In genomic region chr20:1118336-1119127, GRCh38 we compare ENCODE assay signal across 1 cellular context.
TF ChIP-seq lines count a peak whose summit lies in the region.

PSMF1 (plus strand) TSS chr20:1118602; CDS start chr20:1118774, 172 bp downstream.

TF ChIP-seq in HepG2, 621 proteins besides CTCF, POLR2A, EP300 and RAD21 (continued from another document and continues in another):
- peak; percentile 89 for TF ChIP-seq RERE (CRISPR knock-in tag; IDR thresholded peaks at IDR 0.05; ENCODE audit: low read depth)
- peak; percentile 91 for TF ChIP-seq GFI1 (CRISPR knock-in tag; IDR thresholded peaks at IDR 0.05; ENCODE audit: borderline replicate concordance)
- no peak; the same call in 1 of the 2 replicates for TF ChIP-seq ARHGAP35 (CRISPR knock-in tag; IDR thresholded peaks at IDR 0.05; ENCODE audit: borderline replicate concordance)
- peak; percentile 70 for TF ChIP-seq CREB3 (CRISPR knock-in tag; IDR thresholded peaks at IDR 0.05)
- peak; percentile 100 for TF ChIP-seq XRCC5 (optimal IDR thresholded peaks at IDR 0.05; ENCODE audit: low read length)
- peak; percentile 59 for TF ChIP-seq IKZF4 (CRISPR knock-in tag; IDR thresholded peaks at IDR 0.05; ENCODE audit: borderline replicate concordance, low read depth, not compliant biosample characterization)
- TF ChIP-seq ZNF772 (CRISPR knock-in tag; IDR thresholded peaks at IDR 0.05) = peak; percentile 100
- TF ChIP-seq ZNF362 (CRISPR knock-in tag; IDR thresholded peaks at IDR 0.05; ENCODE audit: borderline replicate concordance) = peak; percentile 88
- peak; percentile 100 for TF ChIP-seq KAT8 (CRISPR knock-in tag; IDR thresholded peaks at IDR 0.05)
- TF ChIP-seq ZFP36L1 (CRISPR knock-in tag; IDR thresholded peaks at IDR 0.05) = 0 out of 2 replicates have a peak, but pooled peaks have one; percentile 28
- no peak for TF ChIP-seq ZNF496 (CRISPR knock-in tag; IDR thresholded peaks at IDR 0.05; ENCODE audit: insufficient replicate concordance)
- peak; percentile 95 for TF ChIP-seq ZNF317 (CRISPR knock-in tag; IDR thresholded peaks at IDR 0.05)
- peak; percentile 96 for TF ChIP-seq BRCA1 (CRISPR knock-in tag; IDR thresholded peaks at IDR 0.05)
- peak; percentile 100 for TF ChIP-seq RBM39 (IDR thresholded peaks at IDR 0.05; ENCODE audit: low read depth, low read length, poor library complexity, severe bottlenecking)
- peak; percentile 97 for TF ChIP-seq MAZ (IDR thresholded peaks at IDR 0.05; ENCODE audit: borderline replicate concordance, low read depth, low read length)
- TF ChIP-seq MAZ (CRISPR knock-in tag; IDR thresholded peaks at IDR 0.05; ENCODE audit: low read depth) = peak; percentile 99
- peak; percentile 89 for TF ChIP-seq PBX3 (CRISPR knock-in tag; IDR thresholded peaks at IDR 0.05; ENCODE audit: borderline replicate concordance)
- TF ChIP-seq SRF (IDR thresholded peaks at IDR 0.05; ENCODE audit: low read depth, low read length) = peak; percentile 81
- peak; percentile 99 for TF ChIP-seq ZNF614 (CRISPR knock-in tag; IDR thresholded peaks at IDR 0.05; ENCODE audit: borderline replicate concordance)
- peak; percentile 98; the same call in 2 of the 3 replicates for TF ChIP-seq MXI1 (IDR thresholded peaks at IDR 0.05; ENCODE audit: borderline replicate concordance, low read depth, low read length)
- peak; percentile 66 for TF ChIP-seq ZNF644 (CRISPR knock-in tag; IDR thresholded peaks at IDR 0.05; ENCODE audit: low read depth)
- peak; percentile 97 for TF ChIP-seq ZNF766 (CRISPR knock-in tag; IDR thresholded peaks at IDR 0.05; ENCODE audit: borderline replicate concordance)
- 0 out of 2 replicates have a peak, but pooled peaks have one; percentile 38 for TF ChIP-seq DMTF1 (CRISPR knock-in tag; IDR thresholded peaks at IDR 0.05)
- peak; percentile 100 for TF ChIP-seq SP4 (CRISPR knock-in tag; IDR thresholded peaks at IDR 0.05)
- peak; percentile 62; the same call in 1 of the 2 replicates for TF ChIP-seq ZNF296 (CRISPR knock-in tag; conservative IDR thresholded peaks at IDR 0.05)
- peak; percentile 98 for TF ChIP-seq BORCS8-MEF2B (CRISPR knock-in tag; IDR thresholded peaks at IDR 0.05)
- TF ChIP-seq CBFB (CRISPR knock-in tag; IDR thresholded peaks at IDR 0.05) = peak; percentile 98
- no peak for TF ChIP-seq PHB2 (IDR thresholded peaks at IDR 0.05; ENCODE audit: partially characterized antibody)
- peak; percentile 60 for TF ChIP-seq MNT (IDR thresholded peaks at IDR 0.05)
- TF ChIP-seq MAFG (CRISPR knock-in tag; IDR thresholded peaks at IDR 0.05) = peak; percentile 57; the same call in 1 of the 2 replicates
- peak; percentile 92 for TF ChIP-seq ZNF609 (CRISPR knock-in tag; IDR thresholded peaks at IDR 0.05; ENCODE audit: borderline replicate concordance)
- TF ChIP-seq NR2F6 (IDR thresholded peaks at IDR 0.05) = no peak
- peak; percentile 85; the same call in 1 of the 2 replicates for TF ChIP-seq NR2F6 (CRISPR knock-in tag; IDR thresholded peaks at IDR 0.05)
- TF ChIP-seq HDAC6 (IDR thresholded peaks at IDR 0.05; ENCODE audit: low read depth, low read length) = no peak
- TF ChIP-seq DR1 (CRISPR knock-in tag; IDR thresholded peaks at IDR 0.05) = peak; percentile 94
- TF ChIP-seq SRSF4 (IDR thresholded peaks at IDR 0.05; ENCODE audit: low read depth, low read length, poor library complexity, severe bottlenecking) = no peak
- no peak for TF ChIP-seq HOXA7 (CRISPR knock-in tag; IDR thresholded peaks at IDR 0.05)
- TF ChIP-seq REST (IDR thresholded peaks at IDR 0.05; ENCODE audit: borderline replicate concordance in 1 of 2, low read depth in 1 of 2, low read length in 2 of 2) = peak in 1 of 2 experiments; percentile 81; a peak in 1 of 4 replicates
- peak; percentile 99 for TF ChIP-seq MIER3 (CRISPR knock-in tag; IDR thresholded peaks at IDR 0.05; ENCODE audit: borderline replicate concordance)
